Comparison of ENCODE assay signal across 1 cellular context in the genomic region with DNA sequence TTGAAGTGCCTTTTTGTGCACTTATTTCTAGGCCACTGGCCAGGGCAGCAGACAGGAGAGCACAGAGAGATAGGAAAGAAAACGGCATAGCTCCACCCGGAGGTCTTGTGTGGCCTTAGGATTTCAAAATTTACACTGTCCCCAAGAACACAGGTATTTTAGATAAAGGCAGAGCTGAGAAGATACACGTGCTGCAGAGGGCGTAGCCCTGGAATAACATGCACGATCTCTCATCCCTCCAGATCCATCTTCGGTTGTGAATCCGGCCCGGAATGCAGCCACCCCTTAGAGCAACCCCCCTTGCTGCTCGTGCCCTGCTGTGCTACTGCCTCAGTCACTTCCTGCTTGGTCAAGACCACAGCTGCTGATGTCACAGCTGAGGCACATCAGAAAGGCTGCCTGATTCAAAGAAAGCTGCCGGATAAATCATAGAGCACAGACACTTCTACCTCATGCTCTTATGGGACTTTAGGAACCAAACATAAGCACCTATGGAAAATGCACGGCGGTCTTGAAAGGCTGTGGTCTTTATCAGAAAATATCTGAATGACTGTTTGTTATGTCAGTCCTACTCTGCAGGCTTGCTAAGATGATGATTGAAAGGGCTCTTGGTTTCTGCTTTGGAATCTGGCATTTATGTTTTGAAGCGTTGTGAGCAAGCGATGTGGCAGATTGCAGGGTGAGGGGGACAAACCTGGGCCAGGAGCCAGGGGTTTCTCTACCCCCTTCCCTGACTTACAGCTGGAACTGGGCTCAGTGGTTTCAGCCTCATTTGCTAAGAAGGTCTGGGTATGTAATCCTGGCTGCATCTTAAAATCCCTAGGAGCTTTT.
TF ChIP-seq lines count a peak whose summit lies in the region.

No MANE protein-coding gene starts in this region.

TF ChIP-seq in WTC11, 78 proteins besides CTCF, POLR2A, EP300 and RAD21:
- TF ChIP-seq, protein P1, sequence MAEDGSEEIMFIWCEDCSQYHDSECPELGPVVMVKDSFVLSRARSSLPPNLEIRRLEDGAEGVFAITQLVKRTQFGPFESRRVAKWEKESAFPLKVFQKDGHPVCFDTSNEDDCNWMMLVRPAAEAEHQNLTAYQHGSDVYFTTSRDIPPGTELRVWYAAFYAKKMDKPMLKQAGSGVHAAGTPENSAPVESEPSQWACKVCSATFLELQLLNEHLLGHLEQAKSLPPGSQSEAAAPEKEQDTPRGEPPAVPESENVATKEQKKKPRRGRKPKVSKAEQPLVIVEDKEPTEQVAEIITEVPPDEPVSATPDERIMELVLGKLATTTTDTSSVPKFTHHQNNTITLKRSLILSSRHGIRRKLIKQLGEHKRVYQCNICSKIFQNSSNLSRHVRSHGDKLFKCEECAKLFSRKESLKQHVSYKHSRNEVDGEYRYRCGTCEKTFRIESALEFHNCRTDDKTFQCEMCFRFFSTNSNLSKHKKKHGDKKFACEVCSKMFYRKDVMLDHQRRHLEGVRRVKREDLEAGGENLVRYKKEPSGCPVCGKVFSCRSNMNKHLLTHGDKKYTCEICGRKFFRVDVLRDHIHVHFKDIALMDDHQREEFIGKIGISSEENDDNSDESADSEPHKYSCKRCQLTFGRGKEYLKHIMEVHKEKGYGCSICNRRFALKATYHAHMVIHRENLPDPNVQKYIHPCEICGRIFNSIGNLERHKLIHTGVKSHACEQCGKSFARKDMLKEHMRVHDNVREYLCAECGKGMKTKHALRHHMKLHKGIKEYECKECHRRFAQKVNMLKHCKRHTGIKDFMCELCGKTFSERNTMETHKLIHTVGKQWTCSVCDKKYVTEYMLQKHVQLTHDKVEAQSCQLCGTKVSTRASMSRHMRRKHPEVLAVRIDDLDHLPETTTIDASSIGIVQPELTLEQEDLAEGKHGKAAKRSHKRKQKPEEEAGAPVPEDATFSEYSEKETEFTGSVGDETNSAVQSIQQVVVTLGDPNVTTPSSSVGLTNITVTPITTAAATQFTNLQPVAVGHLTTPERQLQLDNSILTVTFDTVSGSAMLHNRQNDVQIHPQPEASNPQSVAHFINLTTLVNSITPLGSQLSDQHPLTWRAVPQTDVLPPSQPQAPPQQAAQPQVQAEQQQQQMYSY (CRISPR knock-in tag; IDR thresholded peaks at IDR 0.05) = peak; percentile 91
- TF ChIP-seq, protein P2, sequence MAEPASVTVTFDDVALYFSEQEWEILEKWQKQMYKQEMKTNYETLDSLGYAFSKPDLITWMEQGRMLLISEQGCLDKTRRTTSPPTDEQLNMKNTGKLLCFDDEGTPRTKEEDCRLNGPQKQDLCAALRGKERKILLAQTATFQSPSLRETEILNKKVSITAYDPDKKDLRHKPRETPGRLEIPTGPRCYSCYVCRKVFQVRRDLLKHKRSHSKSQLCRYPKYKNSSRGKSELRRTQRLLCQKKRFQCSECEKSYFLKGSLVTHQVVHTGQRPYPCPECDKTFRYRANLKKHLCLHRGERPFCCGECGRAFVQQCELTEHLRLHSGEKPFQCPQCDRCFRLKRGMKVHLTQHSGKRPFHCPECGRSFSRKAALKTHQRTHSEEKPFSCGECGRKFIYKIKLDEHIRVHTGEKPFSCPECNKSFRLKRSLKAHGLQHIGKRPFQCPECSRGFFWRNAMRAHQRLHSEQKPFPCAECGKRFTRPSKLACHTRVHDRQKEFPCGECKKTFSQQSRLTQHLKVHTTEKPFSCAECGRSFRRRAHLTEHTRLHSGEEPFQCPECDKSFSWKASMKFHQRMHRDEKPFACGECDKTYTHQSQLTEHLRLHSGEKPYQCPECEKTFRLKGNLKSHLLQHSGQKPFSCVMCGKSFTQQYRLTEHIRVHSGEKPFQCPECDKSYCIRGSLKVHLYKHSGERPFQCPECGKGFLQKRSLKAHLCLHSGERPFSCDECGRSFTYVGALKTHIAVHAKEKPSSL (CRISPR knock-in tag; conservative IDR thresholded peaks at IDR 0.05) = no peak
- 0 out of 2 replicates have a peak, but pooled peaks have one; percentile 64 for TF ChIP-seq ZBTB21 (CRISPR knock-in tag; IDR thresholded peaks at IDR 0.05; ENCODE audit: borderline replicate concordance)
TF ChIP-seq in WTC11: peak in this region for 2.
